ENCODE assay signal across 2 cellular contexts in the genomic region with DNA sequence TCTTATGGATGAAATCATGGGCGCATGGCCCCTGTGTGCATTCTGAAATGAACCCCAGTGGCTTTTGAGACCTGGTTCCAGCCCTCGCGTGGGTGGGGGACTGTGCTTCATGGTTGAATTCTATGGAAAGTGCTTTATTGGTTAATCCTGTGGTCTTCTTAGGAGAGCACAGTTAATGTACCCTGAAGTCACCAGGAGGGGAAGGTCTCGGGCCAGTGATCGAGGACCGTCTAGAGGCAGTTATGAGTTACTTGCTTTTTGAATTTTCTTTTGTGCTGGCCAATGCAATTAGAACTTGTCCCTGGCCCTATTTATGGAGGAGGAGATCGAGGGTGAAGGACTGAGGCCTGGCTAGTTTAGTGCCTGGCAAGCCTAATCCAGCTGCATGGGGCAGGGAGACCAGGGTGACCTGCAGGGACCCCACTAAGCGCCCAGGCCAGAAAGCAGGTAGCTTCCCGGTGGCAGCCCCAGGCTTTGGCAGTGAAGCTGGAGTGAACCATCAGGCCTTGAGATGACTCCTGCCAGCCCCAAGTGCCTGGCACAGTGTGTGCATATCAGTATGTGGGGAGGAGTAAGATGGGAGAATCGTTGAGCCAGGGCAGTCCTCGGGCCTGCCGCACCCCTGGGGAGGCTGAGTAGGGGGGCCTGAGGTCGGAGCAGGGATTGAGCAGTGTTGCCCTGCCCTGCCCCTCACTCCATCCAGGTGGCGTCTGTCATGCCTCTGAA.
TF ChIP-seq lines count a peak whose summit lies in the region.

No MANE protein-coding gene starts in this region.

TF ChIP-seq in A549, 52 proteins besides CTCF, POLR2A, EP300 and RAD21:
- TF ChIP-seq, protein P1, sequence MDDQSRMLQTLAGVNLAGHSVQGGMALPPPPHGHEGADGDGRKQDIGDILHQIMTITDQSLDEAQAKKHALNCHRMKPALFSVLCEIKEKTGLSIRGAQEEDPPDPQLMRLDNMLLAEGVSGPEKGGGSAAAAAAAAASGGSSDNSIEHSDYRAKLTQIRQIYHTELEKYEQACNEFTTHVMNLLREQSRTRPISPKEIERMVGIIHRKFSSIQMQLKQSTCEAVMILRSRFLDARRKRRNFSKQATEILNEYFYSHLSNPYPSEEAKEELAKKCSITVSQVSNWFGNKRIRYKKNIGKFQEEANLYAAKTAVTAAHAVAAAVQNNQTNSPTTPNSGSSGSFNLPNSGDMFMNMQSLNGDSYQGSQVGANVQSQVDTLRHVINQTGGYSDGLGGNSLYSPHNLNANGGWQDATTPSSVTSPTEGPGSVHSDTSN (IDR thresholded peaks at IDR 0.05): no peak
- no peak for TF ChIP-seq NR3C1 (IDR thresholded peaks at IDR 0.05)
- no peak for TF ChIP-seq RCOR1 (IDR thresholded peaks at IDR 0.05; ENCODE audit: low read depth, low read length)
- no peak for TF ChIP-seq EHF (CRISPR knock-in tag; IDR thresholded peaks at IDR 0.05)
- TF ChIP-seq HEYL (CRISPR knock-in tag; IDR thresholded peaks at IDR 0.05): no peak
- no peak for TF ChIP-seq REST (IDR thresholded peaks at IDR 0.05)
- TF ChIP-seq ZSCAN20 (CRISPR knock-in tag; IDR thresholded peaks at IDR 0.05): no peak
- TF ChIP-seq HDAC2 (IDR thresholded peaks at IDR 0.05): no peak
- no peak for TF ChIP-seq RFX5 (IDR thresholded peaks at IDR 0.05)
- TF ChIP-seq ZNF302 (CRISPR knock-in tag; IDR thresholded peaks at IDR 0.05): no peak
- TF ChIP-seq EHMT2 (IDR thresholded peaks at IDR 0.05; ENCODE audit: low read depth): no peak
- TF ChIP-seq ESRRA (IDR thresholded peaks at IDR 0.05; ENCODE audit: borderline replicate concordance, low read length): no peak
- no peak for TF ChIP-seq KDM5A (IDR thresholded peaks at IDR 0.05)
- no peak for TF ChIP-seq CHD4 (IDR thresholded peaks at IDR 0.05; ENCODE audit: borderline replicate concordance)
- TF ChIP-seq ZFP36 (IDR thresholded peaks at IDR 0.05; ENCODE audit: borderline replicate concordance, partially characterized antibody): no peak
- no peak for TF ChIP-seq SMC3 (IDR thresholded peaks at IDR 0.05)
- TF ChIP-seq MAFK (IDR thresholded peaks at IDR 0.05; ENCODE audit: partially characterized antibody): no peak
- TF ChIP-seq CEBPB (IDR thresholded peaks at IDR 0.05): no peak
- TF ChIP-seq USF2 (IDR thresholded peaks at IDR 0.05): no peak

TF ChIP-seq in neural cell, 6 proteins besides CTCF, POLR2A, EP300 and RAD21 (continued from another document):
- TF ChIP-seq REST (IDR thresholded peaks at IDR 0.05; ENCODE audit: borderline replicate concordance): no peak
- no peak for TF ChIP-seq EZH2 (IDR thresholded peaks at IDR 0.05; ENCODE audit: borderline replicate concordance, insufficient read depth, low read length, poor library complexity, severe bottlenecking)
- TF ChIP-seq POLR2AphosphoS5 (IDR thresholded peaks at IDR 0.05): no peak
- no peak for TF ChIP-seq TAF1 (IDR thresholded peaks at IDR 0.05; ENCODE audit: low read depth)
